Comparison of ENCODE assay signal across 9 cellular contexts in genomic region chr11:109864161-109864661, GRCh38.
DNase-seq lines count a peak whose midpoint lies in the region; ATAC-seq and TF ChIP-seq lines count a peak whose summit lies in the region.
"Had no signal": no experiment of that assay in that cellular context is flagged by ENCODE, and none has a peak within 500 bp of the region (broad histone marks: within the 10 kb centered on the region; RNA-seq: fewer than 3 reads in every experiment).

No MANE protein-coding gene starts in this region.

- H3K27me3 ChIP-seq in smooth muscle cell (ENCODE audit: low read depth) (no peaks in the 10 kb centered on the region), upper lobe of right lung (no peaks in the 10 kb centered on the region)

- H3K27me3 Mint-ChIP-seq in activated CD4-positive, alpha-beta T cell treated with anti-CD3 and anti-CD28 coated beads for 36 hours = no peaks in the 10 kb centered on the region
- no peaks in the 10 kb centered on the region for H3K27me3 Mint-ChIP-seq in endothelial cell (ENCODE audit: unreplicated experiment)

- H3K79me2 ChIP-seq in smooth muscle cell (ENCODE audit: low read depth) = no peaks in the 10 kb centered on the region

- peaks cover 13% of the 10 kb centered on the region for H3K4me1 ChIP-seq in smooth muscle cell (ENCODE audit: low read depth)
- H3K4me1 ChIP-seq in upper lobe of right lung = no peaks in the 10 kb centered on the region
- H3K4me1 ChIP-seq: A549 had no signal

- H3K4me3 ChIP-seq in smooth muscle cell (no peak overlapping the region), upper lobe of right lung (no peak overlapping the region)
- H3K4me3 ChIP-seq: A549 had no signal

- intact Hi-C loops in activated CD4-positive, alpha-beta T cell treated with anti-CD3 and anti-CD28 coated beads for 36 hours (cut with DNase I, micrococcal nuclease) = no loop called here
- intact Hi-C loops in upper lobe of right lung (cut with DNase I) = no loop called here

- H3F3A ChIP-seq in smooth muscle cell (ENCODE audit: low read depth) = peaks cover 9% of the 10 kb centered on the region

- no peak overlapping the region for H3K27ac Mint-ChIP-seq in activated CD4-positive, alpha-beta T cell treated with anti-CD3 and anti-CD28 coated beads for 36 hours
- H3K27ac Mint-ChIP-seq in endothelial cell (ENCODE audit: unreplicated experiment) = no peak overlapping the region

- H2AFZ ChIP-seq in smooth muscle cell (ENCODE audit: low read depth) = peak overlapping the region; percentile 2

- TF ChIP-seq CTCF in smooth muscle cell (IDR thresholded peaks at IDR 0.05; ENCODE audit: borderline replicate concordance, insufficient read depth, poor library complexity, severe bottlenecking) = no peak
- no peak for TF ChIP-seq CTCF in endothelial cell (IDR thresholded peaks at IDR 0.05; ENCODE audit: unreplicated experiment)
- TF ChIP-seq CTCF in upper lobe of right lung (IDR thresholded peaks at IDR 0.05) = no peak

- H3K36me3 Mint-ChIP-seq in activated CD4-positive, alpha-beta T cell treated with anti-CD3 and anti-CD28 coated beads for 36 hours (ENCODE audit: low read depth) = no peaks in the 10 kb centered on the region
- no peaks in the 10 kb centered on the region for H3K36me3 Mint-ChIP-seq in endothelial cell (ENCODE audit: low read depth, unreplicated experiment)

- CTCF ChIA-PET in activated CD4-positive, alpha-beta T cell treated with anti-CD3 and anti-CD28 coated beads for 36 hours (lab: Charles Lee) = interaction anchor here (1.3 kb wide), 1 partner anchor 18 kb away, joined by 4 read pairs; no protein-coding TSS in a partner anchor

- H3K27ac ChIP-seq in smooth muscle cell (ENCODE audit: low read depth) (peak overlapping the region; percentile 84), upper lobe of right lung (no peak overlapping the region)
- H3K27ac ChIP-seq: A549 had no signal

- H3K9me3 ChIP-seq in smooth muscle cell (replicated peaks; ENCODE audit: low read depth) (no peaks in the 10 kb centered on the region), upper lobe of right lung (no peaks in the 10 kb centered on the region)
- H3K9me3 ChIP-seq: A549 had no signal

- H3K36me3 ChIP-seq in smooth muscle cell (ENCODE audit: low read depth) = no peaks in the 10 kb centered on the region
- H3K36me3 ChIP-seq in upper lobe of right lung = no peaks in the 10 kb centered on the region

- H3K4me2 ChIP-seq in smooth muscle cell = peak overlapping the region; percentile 23
- H3K4me2 ChIP-seq: A549 had no signal

- peaks cover 7% of the 10 kb centered on the region for H3K4me1 Mint-ChIP-seq in activated CD4-positive, alpha-beta T cell treated with anti-CD3 and anti-CD28 coated beads for 36 hours
- H3K4me1 Mint-ChIP-seq in endothelial cell (ENCODE audit: unreplicated experiment) = peaks cover 7% of the 10 kb centered on the region

- no peak overlapping the region for H3K4me3 Mint-ChIP-seq in activated CD4-positive, alpha-beta T cell treated with anti-CD3 and anti-CD28 coated beads for 36 hours
- H3K4me3 Mint-ChIP-seq in endothelial cell (ENCODE audit: unreplicated experiment) = no peak overlapping the region

- no peaks in the 10 kb centered on the region for H3K9me3 Mint-ChIP-seq in activated CD4-positive, alpha-beta T cell treated with anti-CD3 and anti-CD28 coated beads for 36 hours (ENCODE audit: low read depth)
- H3K9me3 Mint-ChIP-seq in endothelial cell (ENCODE audit: unreplicated experiment) = no peaks in the 10 kb centered on the region

- POLR2A ChIA-PET in activated CD4-positive, alpha-beta T cell treated with anti-CD3 and anti-CD28 coated beads for 36 hours (lab: Charles Lee) = no interaction called here

- H4K20me1 ChIP-seq in smooth muscle cell (ENCODE audit: low read depth) = no peaks in the 10 kb centered on the region

- H3K9ac ChIP-seq in smooth muscle cell (ENCODE audit: low read depth) = no peak overlapping the region

- ATAC-seq in activated CD4-positive, alpha-beta T cell treated with anti-CD3 and anti-CD28 coated beads for 36 hours = peak; percentile 66
- ATAC-seq in HG02678 (IDR thresholded peaks at IDR 0.05; ENCODE audit: unreplicated experiment) (peak; percentile 92), upper lobe of right lung (no peak)
- ATAC-seq: A549 had no signal

- peak; percentile 27 for DNase-seq in activated CD4-positive, alpha-beta T cell treated with anti-CD3 and anti-CD28 coated beads for 36 hours
- no peak for DNase-seq in activated CD4-positive, alpha-beta T cell treated with anti-CD3 and anti-CD28 coated beads, Interleukin-2, amount 50 U/mL, for 1 hour
- DNase-seq in NCI-H69 (lab: John Stamatoyannopoulos, UW) = peak; percentile 63
- DNase-seq in smooth muscle cell (lab: John Stamatoyannopoulos, UW; ENCODE audit: unreplicated experiment) = no peak
- no peak for DNase-seq in endothelial cell (ENCODE audit: low spot score)
- DNase-seq in upper lobe of right lung = no peak
- DNase-seq in UCSD-AML1 (lab: John Stamatoyannopoulos, UW; ENCODE audit: unreplicated experiment) = no peak

- WGBS in smooth muscle cell (ENCODE audit: low lambda C conversion rate) = 26% methylated on average over 3 of the region's 3 CpGs

Comparison
In these comparisons a context has a peak if more than half of its experiments do, and no peak if none do; other contexts are left out.
1. DNase-seq: peak in activated CD4-positive, alpha-beta T cell treated with anti-CD3 and anti-CD28 coated beads for 36 hours (single experiment) and NCI-H69 (single experiment); none in activated CD4-positive, alpha-beta T cell treated with anti-CD3 and anti-CD28 coated beads, Interleukin-2, amount 50 U/mL, for 1 hour (single experiment), smooth muscle cell (single experiment), endothelial cell (single experiment), upper lobe of right lung (single experiment) and UCSD-AML1 (single experiment).